In the genomic region with DNA sequence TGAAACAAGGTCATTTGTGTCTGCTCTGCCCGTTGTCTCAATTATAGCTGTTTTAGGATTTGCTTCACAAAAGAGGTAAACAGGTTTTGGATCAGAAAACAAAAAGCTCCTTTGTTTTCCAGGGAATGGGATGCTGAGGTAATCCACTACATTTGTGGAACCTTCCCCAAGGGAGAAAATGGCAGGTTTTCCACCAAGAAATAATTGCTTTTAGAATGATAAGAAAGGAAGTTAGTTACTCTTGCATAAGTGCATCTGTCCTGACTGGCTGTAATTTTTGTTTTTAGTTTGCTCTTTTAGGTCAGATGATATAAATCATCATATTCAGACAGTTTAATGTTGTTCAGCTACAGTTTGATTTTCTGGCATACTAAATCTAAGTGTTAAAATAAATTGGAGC, we compare ENCODE assay signal across 27 cellular contexts.
DNase-seq lines count a peak whose midpoint lies in the region; ATAC-seq and TF ChIP-seq lines count a peak whose summit lies in the region.
"Had no signal": no experiment of that assay in that cellular context is flagged by ENCODE, and none has a peak within 500 bp of the region (broad histone marks: within the 10 kb centered on the region; RNA-seq: fewer than 3 reads in every experiment).

No MANE protein-coding gene starts in this region.

- no peak overlapping the region for H3K4me3 Mint-ChIP-seq in GM23338
- no peak overlapping the region for H3K4me3 Mint-ChIP-seq in osteocyte (ENCODE audit: unreplicated experiment)
- H3K4me3 Mint-ChIP-seq: activated B cell treated with CpG ODN at 0.5 μM for 24 hours; activated CD4-positive, alpha-beta memory T cell treated with anti-CD3 and anti-CD28 coated beads for 36 hours; activated naive CD4-positive, alpha-beta T cell treated with anti-CD3 and anti-CD28 coated beads, Interleukin-2, amount 50 U/mL, for 24 hours; activated T-helper 17 cell treated with anti-CD3 and anti-CD28 coated beads, Interleukin-2, amount 50 U/mL, for 72 hours; CD4-positive, alpha-beta memory T cell had no signal

- peak; percentile 41 for DNase-seq in GM23338 (ENCODE audit: low spot score)
- peak in 1 of 2 experiments; percentile 68 for DNase-seq in SJCRH30
- no peak for DNase-seq in left ventricle myocardium inferior
- no peak for DNase-seq in osteocyte (ENCODE audit: extremely low spot score, unreplicated experiment)
- DNase-seq in Karpas-422, result no peak
- DNase-seq in cerebellum (ENCODE audit: low spot score), result no peak
- DNase-seq in NCI-H226, result no peak
- no peak for DNase-seq in mucosa of descending colon
- DNase-seq: activated B cell treated with CpG ODN at 0.5 μM for 24 hours; activated CD4-positive, alpha-beta memory T cell treated with anti-CD3 and anti-CD28 coated beads for 36 hours; activated CD8-positive, alpha-beta memory T cell treated with anti-CD3 and anti-CD28 coated beads, Interleukin-2, amount 50 U/mL, for 48 hours; CD4-positive, alpha-beta memory T cell; foreskin melanocyte; HCEC 1CT; islet precursor cell; NCI-H187; NCI-H345; NCI-H82; psoas muscle; SHP77 treated with DMSO at 0.1 percent for 48 hours; stimulated activated CD4-positive, alpha-beta T cell treated with anti-CD3 and anti-CD28 coated beads, Interleukin-2, amount 100 ng/mL, for 24 hours; substantia nigra; upper lobe of right lung had no signal

- H3K9me2 ChIP-seq in GM23338 (ENCODE audit: insufficient read depth) (no peaks in the 10 kb centered on the region), Karpas-422 (replicated peaks; ENCODE audit: insufficient read depth, low read length) (no peaks in the 10 kb centered on the region)

- H3K79me2 ChIP-seq in GM23338 (replicated peaks; ENCODE audit: insufficient read depth) (no peaks in the 10 kb centered on the region), Karpas-422 (ENCODE audit: low read length) (no peaks in the 10 kb centered on the region)
- H3K79me2 ChIP-seq: hepatocyte had no signal

- peaks cover 16% of the 10 kb centered on the region for H3K4me1 Mint-ChIP-seq in GM23338
- H3K4me1 Mint-ChIP-seq in osteocyte (ENCODE audit: unreplicated experiment), result peaks cover 29% of the 10 kb centered on the region
- H3K4me1 Mint-ChIP-seq: activated B cell treated with CpG ODN at 0.5 μM for 24 hours; activated naive CD4-positive, alpha-beta T cell treated with anti-CD3 and anti-CD28 coated beads, Interleukin-2, amount 50 U/mL, for 24 hours; activated T-helper 17 cell treated with anti-CD3 and anti-CD28 coated beads, Interleukin-2, amount 50 U/mL, for 72 hours; CD4-positive, alpha-beta memory T cell had no signal

- H3K27me3 Mint-ChIP-seq in GM23338 (ENCODE audit: insufficient read depth, low read depth, poor library complexity), result no peaks in the 10 kb centered on the region
- no peaks in the 10 kb centered on the region for H3K27me3 Mint-ChIP-seq in osteocyte (ENCODE audit: unreplicated experiment)
- H3K27me3 Mint-ChIP-seq: activated B cell treated with CpG ODN at 0.5 μM for 24 hours; activated CD4-positive, alpha-beta memory T cell treated with anti-CD3 and anti-CD28 coated beads for 36 hours; activated naive CD4-positive, alpha-beta T cell treated with anti-CD3 and anti-CD28 coated beads, Interleukin-2, amount 50 U/mL, for 24 hours; activated T-helper 17 cell treated with anti-CD3 and anti-CD28 coated beads, Interleukin-2, amount 50 U/mL, for 72 hours; CD4-positive, alpha-beta memory T cell had no signal

- H4K20me1 ChIP-seq in GM23338 (replicated peaks; ENCODE audit: insufficient read depth), result no peaks in the 10 kb centered on the region
- H4K20me1 ChIP-seq in Karpas-422 (ENCODE audit: insufficient read depth, low read depth, low read length), result no peaks in the 10 kb centered on the region

- H3K9me3 Mint-ChIP-seq in GM23338, result peaks cover 6% of the 10 kb centered on the region
- H3K9me3 Mint-ChIP-seq in osteocyte (ENCODE audit: unreplicated experiment), result peaks cover 37% of the 10 kb centered on the region
- H3K9me3 Mint-ChIP-seq: activated naive CD4-positive, alpha-beta T cell treated with anti-CD3 and anti-CD28 coated beads, Interleukin-2, amount 50 U/mL, for 24 hours had no signal

- H3K27ac Mint-ChIP-seq in GM23338 (no peak overlapping the region), osteocyte (ENCODE audit: unreplicated experiment) (peak overlapping the region; percentile 56)
- H3K27ac Mint-ChIP-seq: activated B cell treated with CpG ODN at 0.5 μM for 24 hours; activated CD4-positive, alpha-beta memory T cell treated with anti-CD3 and anti-CD28 coated beads for 36 hours; activated naive CD4-positive, alpha-beta T cell treated with anti-CD3 and anti-CD28 coated beads, Interleukin-2, amount 50 U/mL, for 24 hours; activated T-helper 17 cell treated with anti-CD3 and anti-CD28 coated beads, Interleukin-2, amount 50 U/mL, for 72 hours; CD4-positive, alpha-beta memory T cell had no signal

- H3K36me3 ChIP-seq in GM23338 (ENCODE audit: insufficient read depth) (no peaks in the 10 kb centered on the region), SJCRH30 (no peaks in the 10 kb centered on the region), left ventricle myocardium inferior (no peaks in the 10 kb centered on the region), Karpas-422 (ENCODE audit: insufficient read depth, low read length) (no peaks in the 10 kb centered on the region), mucosa of descending colon (ENCODE audit: low read depth) (no peaks in the 10 kb centered on the region)
- H3K36me3 ChIP-seq: upper lobe of right lung had no signal

- H3K27me3 ChIP-seq in GM23338 (ENCODE audit: insufficient read depth), result no peaks in the 10 kb centered on the region
- no peaks in the 10 kb centered on the region for H3K27me3 ChIP-seq in SJCRH30
- H3K27me3 ChIP-seq in left ventricle myocardium inferior (ENCODE audit: low read depth), result no peaks in the 10 kb centered on the region
- no peaks in the 10 kb centered on the region for H3K27me3 ChIP-seq in Karpas-422 (ENCODE audit: low read length)
- H3K27me3 ChIP-seq: hepatocyte, upper lobe of right lung had no signal

- TF ChIP-seq CTCF in GM23338 (conservative IDR thresholded peaks at IDR 0.05; ENCODE audit: low read depth in 2 of 2), result no peak
- TF ChIP-seq CTCF in left ventricle myocardium inferior (IDR thresholded peaks at IDR 0.05; ENCODE audit: borderline replicate concordance), result no peak
- TF ChIP-seq CTCF in osteocyte (IDR thresholded peaks at IDR 0.05), result no peak
- no peak for TF ChIP-seq CTCF in mucosa of descending colon (IDR thresholded peaks at IDR 0.05)

- no peak overlapping the region for H3K4me3 ChIP-seq in GM23338
- no peak overlapping the region for H3K4me3 ChIP-seq in SJCRH30
- H3K4me3 ChIP-seq in left ventricle myocardium inferior, result no peak overlapping the region
- H3K4me3 ChIP-seq in Karpas-422 (ENCODE audit: low read length), result no peak overlapping the region
- H3K4me3 ChIP-seq in mucosa of descending colon, result no peak overlapping the region
- H3K4me3 ChIP-seq: hepatocyte, psoas muscle, smooth muscle cell, upper lobe of right lung had no signal

- ATAC-seq in GM23338 (no peak; the same call in 2 of the 3 replicates), mucosa of descending colon (no peak)
- ATAC-seq: activated T-helper 17 cell treated with anti-CD3 and anti-CD28 coated beads, Interleukin-2, amount 50 U/mL, for 72 hours; psoas muscle; upper lobe of right lung had no signal

- H3K9me3 ChIP-seq in SJCRH30 (replicated peaks) (no peaks in the 10 kb centered on the region), left ventricle myocardium inferior (replicated peaks) (peaks cover 21% of the 10 kb centered on the region), Karpas-422 (ENCODE audit: low read length) (no peaks in the 10 kb centered on the region), mucosa of descending colon (no peaks in the 10 kb centered on the region)
- H3K9me3 ChIP-seq: psoas muscle, upper lobe of right lung had no signal

- peak overlapping the region; percentile 28; the same call in 1 of the 2 replicates for H3K4me2 ChIP-seq in GM23338
- H3K4me2 ChIP-seq in Karpas-422 (ENCODE audit: low read depth, low read length, poor library complexity, severe bottlenecking), result no peak overlapping the region
- H3K4me2 ChIP-seq: hepatocyte, smooth muscle cell had no signal

- intact Hi-C loops in left ventricle myocardium inferior (cut with micrococcal nuclease), result no loop called here
- intact Hi-C loops in mucosa of descending colon (cut with DNase I, micrococcal nuclease), result no loop called here

- no peak overlapping the region for H2AFZ ChIP-seq in GM23338
- no peak overlapping the region for H2AFZ ChIP-seq in Karpas-422 (ENCODE audit: low read length)
- H2AFZ ChIP-seq: hepatocyte had no signal

- H3K36me3 Mint-ChIP-seq in GM23338 (ENCODE audit: low read depth), result peaks cover 12% of the 10 kb centered on the region; the same call in 2 of the 3 replicates
- peaks cover 23% of the 10 kb centered on the region for H3K36me3 Mint-ChIP-seq in osteocyte (ENCODE audit: unreplicated experiment)
- H3K36me3 Mint-ChIP-seq: CD4-positive, alpha-beta memory T cell had no signal

- H3F3A ChIP-seq in GM23338 (replicated peaks; ENCODE audit: low read depth), result no peaks in the 10 kb centered on the region

- H3K4me1 ChIP-seq in GM23338 (ENCODE audit: insufficient read depth) (peaks cover 6% of the 10 kb centered on the region), SJCRH30 (peaks cover 14% of the 10 kb centered on the region), left ventricle myocardium inferior (no peaks in the 10 kb centered on the region), Karpas-422 (ENCODE audit: low read length) (no peaks in the 10 kb centered on the region), mucosa of descending colon (ENCODE audit: low read depth) (no peaks in the 10 kb centered on the region)
- H3K4me1 ChIP-seq: psoas muscle, upper lobe of right lung had no signal

- H3K9ac ChIP-seq in Karpas-422 (ENCODE audit: low read length), result no peak overlapping the region

- H3K27ac ChIP-seq in GM23338 (ENCODE audit: low read depth) (peak overlapping the region; percentile 5; the same call in 1 of the 2 replicates), SJCRH30 (peak overlapping the region; percentile 23; the same call in 1 of the 2 replicates), left ventricle myocardium inferior (replicated peaks) (peak overlapping the region; percentile 52), Karpas-422 (ENCODE audit: low read length) (no peak overlapping the region)
- H3K27ac ChIP-seq: hepatocyte, psoas muscle, upper lobe of right lung had no signal
